23 cellular contexts compared by ENCODE assay signal in the genomic region with DNA sequence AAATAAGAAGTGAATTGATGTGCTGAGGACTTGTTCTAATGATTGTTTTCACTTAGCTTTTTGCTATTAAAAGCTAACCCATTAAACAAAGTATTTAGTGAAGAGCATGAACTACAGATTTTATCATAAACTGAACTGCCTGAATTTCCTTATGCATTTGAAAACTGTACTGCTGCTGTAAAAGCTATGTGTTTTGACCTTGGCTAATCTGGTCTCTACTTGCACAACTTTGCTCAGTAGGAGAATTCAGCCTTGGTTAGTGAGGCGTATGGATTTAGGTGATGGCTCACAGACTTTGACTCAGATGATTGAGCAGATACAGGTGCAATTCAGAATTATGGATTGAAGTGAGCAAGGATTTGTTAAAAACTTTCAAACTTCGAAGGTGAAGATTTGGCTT. TPM values are rescaled to one million over a fixed set of nuclear protein-coding genes. Genes with fewer than 3 reads are reported as not detected.
"Had no signal": no experiment of that assay in that cellular context is flagged by ENCODE, and none has a peak within 500 bp of the region (broad histone marks: within the 10 kb centered on the region; RNA-seq: fewer than 3 reads in every experiment).

No MANE protein-coding gene starts in this region.

- H3K36me3 Mint-ChIP-seq: activated CD8-positive, alpha-beta memory T cell treated with anti-CD3 and anti-CD28 coated beads, Interleukin-2, amount 10 ng/mL, durations not matched to agents 7 days and 5 days; brain had no signal

- H3K27me3 Mint-ChIP-seq: activated B cell treated with CpG ODN at 0.5 μM for 24 hours; activated CD4-positive, alpha-beta T cell treated with anti-CD3 and anti-CD28 coated beads, Interleukin-2, amount 10 ng/mL, durations not matched to agents 24 days and 14 days; activated CD8-positive, alpha-beta memory T cell treated with anti-CD3 and anti-CD28 coated beads, Interleukin-2, amount 10 ng/mL, durations not matched to agents 7 days and 5 days; activated naive CD8-positive, alpha-beta T cell treated with anti-CD3 and anti-CD28 coated beads, Interleukin-2, amount 50 U/mL, for 24 hours; activated T-cell treated with anti-CD3 and anti-CD28 coated beads, Interleukin-2, amount 50 U/mL, for 24 hours; brain; central memory CD8-positive, alpha-beta T cell had no signal

- DNase-seq: activated B cell treated with CpG ODN at 0.5 μM for 24 hours; activated CD4-positive, alpha-beta T cell treated with anti-CD3 and anti-CD28 coated beads for 1 hour; activated CD4-positive, alpha-beta T cell treated with anti-CD3 and anti-CD28 coated beads, Interleukin-2, amount 10 ng/mL, durations not matched to agents 24 days and 14 days; activated CD4-positive, alpha-beta T cell treated with anti-CD3 and anti-CD28 coated beads, Interleukin-2, amount 50 U/mL, for 48 hours; activated CD8-positive, alpha-beta memory T cell treated with anti-CD3 and anti-CD28 coated beads, Interleukin-2, amount 10 ng/mL, durations not matched to agents 7 days and 5 days; activated effector memory CD4-positive, alpha-beta T cell treated with anti-CD3 and anti-CD28 coated beads, Interleukin-2, amount 50 U/mL, for 16 hours; activated naive CD4-positive, alpha-beta T cell treated with Interleukin-2 at 50 U/mL for 16 hours; activated naive CD8-positive, alpha-beta T cell treated with anti-CD3 and anti-CD28 coated beads, Interleukin-2, amount 50 U/mL, for 24 hours; activated T-cell treated with anti-CD3 and anti-CD28 coated beads, Interleukin-2, amount 50 U/mL, for 24 hours; MM.1S; NCI-H1105 treated with DMSO at 0.1 percent for 48 hours; NCI-H146; NCI-H187 treated with DMSO at 0.1 percent for 48 hours; NCI-H2081 treated with DMSO at 0.1 percent for 48 hours; NCI-H446; NCI-H524; Peyer's patch; SHP77 treated with DMSO at 0.1 percent for 48 hours had no signal

- FAIRE-seq: astrocyte had no signal

- ATAC-seq: activated CD8-positive, alpha-beta memory T cell treated with anti-CD3 and anti-CD28 coated beads, Interleukin-2, amount 10 ng/mL, durations not matched to agents 7 days and 5 days; activated naive CD4-positive, alpha-beta T cell treated with anti-CD3 and anti-CD28 coated beads, Interleukin-2, amount 50 U/mL, for 72 hours; activated naive CD8-positive, alpha-beta T cell treated with anti-CD3 and anti-CD28 coated beads, Interleukin-2, amount 50 U/mL, for 24 hours had no signal

- H3K27ac Mint-ChIP-seq: activated B cell treated with CpG ODN at 0.5 μM for 24 hours; activated CD4-positive, alpha-beta T cell treated with anti-CD3 and anti-CD28 coated beads, Interleukin-2, amount 10 ng/mL, durations not matched to agents 24 days and 14 days; activated CD8-positive, alpha-beta memory T cell treated with anti-CD3 and anti-CD28 coated beads, Interleukin-2, amount 10 ng/mL, durations not matched to agents 7 days and 5 days; activated naive CD4-positive, alpha-beta T cell treated with anti-CD3 and anti-CD28 coated beads, Interleukin-2, amount 50 U/mL, for 72 hours; activated naive CD8-positive, alpha-beta T cell treated with anti-CD3 and anti-CD28 coated beads, Interleukin-2, amount 50 U/mL, for 24 hours; activated T-cell treated with anti-CD3 and anti-CD28 coated beads, Interleukin-2, amount 50 U/mL, for 24 hours; T-helper 1 cell treated with Interleukin-12 subunit alpha and Interleukin-12 subunit beta and Interleukin-4 antibody, amounts not matched to agents 30 μg/mL and 1 μg/mL, for 36 hours had no signal

- H3K4me3 Mint-ChIP-seq: activated B cell treated with CpG ODN at 0.5 μM for 24 hours; activated CD4-positive, alpha-beta T cell treated with anti-CD3 and anti-CD28 coated beads, Interleukin-2, amount 10 ng/mL, durations not matched to agents 24 days and 14 days; activated CD8-positive, alpha-beta memory T cell treated with anti-CD3 and anti-CD28 coated beads, Interleukin-2, amount 10 ng/mL, durations not matched to agents 7 days and 5 days; activated naive CD8-positive, alpha-beta T cell treated with anti-CD3 and anti-CD28 coated beads, Interleukin-2, amount 50 U/mL, for 24 hours; activated T-cell treated with anti-CD3 and anti-CD28 coated beads, Interleukin-2, amount 50 U/mL, for 24 hours; brain; central memory CD8-positive, alpha-beta T cell; T-helper 1 cell treated with Interleukin-12 subunit alpha and Interleukin-12 subunit beta and Interleukin-4 antibody, amounts not matched to agents 30 μg/mL and 1 μg/mL, for 36 hours had no signal

- H3K9me3 Mint-ChIP-seq: activated B cell treated with CpG ODN at 0.5 μM for 24 hours had no signal

- H3K4me1 Mint-ChIP-seq: activated B cell treated with CpG ODN at 0.5 μM for 24 hours; activated CD4-positive, alpha-beta T cell treated with anti-CD3 and anti-CD28 coated beads, Interleukin-2, amount 10 ng/mL, durations not matched to agents 24 days and 14 days; activated CD8-positive, alpha-beta memory T cell treated with anti-CD3 and anti-CD28 coated beads, Interleukin-2, amount 10 ng/mL, durations not matched to agents 7 days and 5 days; activated naive CD8-positive, alpha-beta T cell treated with anti-CD3 and anti-CD28 coated beads, Interleukin-2, amount 50 U/mL, for 24 hours; central memory CD8-positive, alpha-beta T cell had no signal

RNA-seq across cellular contexts. Expression of gene FAT1, which starts 38.7 kb away (rescaled TPM):
- total RNA-seq: activated B cell treated with CpG ODN at 0.5 μM for 24 hours had no signal
